8 cellular contexts compared by ENCODE assay signal in the genomic region with DNA sequence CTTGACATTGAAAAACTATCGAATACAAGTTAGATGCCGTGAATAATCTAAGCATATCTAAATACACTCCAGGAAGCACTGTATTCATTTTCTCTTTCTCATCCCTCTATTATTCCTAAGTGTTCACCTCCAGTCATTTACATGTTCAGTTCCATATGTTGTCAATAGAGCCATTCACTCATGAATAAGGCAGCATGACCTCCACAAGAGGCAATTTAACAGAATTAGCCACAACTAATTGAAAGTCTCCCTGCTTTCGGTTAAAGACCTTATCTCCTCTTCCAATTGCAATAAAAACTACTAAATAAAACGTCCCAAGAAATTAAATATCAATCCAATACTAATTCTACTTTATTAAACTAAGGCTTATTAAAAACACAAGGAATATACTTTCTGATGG. TPM values are rescaled to one million over a fixed set of nuclear protein-coding genes. Genes with fewer than 3 reads are reported as not detected.
A peak's percentile ranks its signal among the peaks of the same experiment; 100 is the strongest.
DNase-seq lines count a peak whose midpoint lies in the region; ATAC-seq and TF ChIP-seq lines count a peak whose summit lies in the region.
"Had no signal": no experiment of that assay in that cellular context is flagged by ENCODE, and none has a peak within 500 bp of the region (broad histone marks: within the 10 kb centered on the region; RNA-seq: fewer than 3 reads in every experiment).

No MANE protein-coding gene starts in this region.

- WGBS in HUES64 = 53% methylated on average over 4 of the region's 4 CpGs
- 13% methylated on average over 4 of the region's 4 CpGs for WGBS in suprapubic skin

- DNase-seq in ascending aorta (ENCODE audit: low spot score in 2 of 2) = no peak
- peak; percentile 45 for DNase-seq in kidney glomerular epithelial cell (lab: John Stamatoyannopoulos, UW)
- no peak for DNase-seq in suprapubic skin (ENCODE audit: low spot score in 2 of 2)
- no peak for DNase-seq in stimulated activated CD4-positive, alpha-beta T cell treated with anti-CD3 and anti-CD28 coated beads, Interleukin-12 subunit alpha, Interleukin-12 subunit beta, amount 100 ng/mL, for 4 hours
- DNase-seq in islet precursor cell = no peak

- no peak for TF ChIP-seq CTCF in ascending aorta (IDR thresholded peaks at IDR 0.05)
- no peak for TF ChIP-seq CTCF in suprapubic skin (IDR thresholded peaks at IDR 0.05)

- H3K27ac ChIP-seq in HUES64 (ENCODE audit: low read depth, low read length) (no peak overlapping the region), ascending aorta (peak overlapping the region; percentile 93 to 97), suprapubic skin (peak overlapping the region; percentile 93)

- peaks cover 15% of the 10 kb centered on the region for H3K27me3 ChIP-seq in HUES64 (ENCODE audit: insufficient read depth, low read length)
- H3K27me3 ChIP-seq in ascending aorta = no peaks in the 10 kb centered on the region
- H3K27me3 ChIP-seq in suprapubic skin = no peaks in the 10 kb centered on the region

- no peak for TF ChIP-seq EP300 in suprapubic skin (IDR thresholded peaks at IDR 0.05)

- H3K9ac ChIP-seq in HUES64 (ENCODE audit: low read depth, low read length) = peak overlapping the region; percentile 87; the same call in 1 of the 2 replicates

- ATAC-seq in GM19455 (IDR thresholded peaks at IDR 0.05; ENCODE audit: unreplicated experiment) = no peak
- ATAC-seq: K562 had no signal

- H3K4me3 ChIP-seq in HUES64 (ENCODE audit: low read length) (peak overlapping the region; percentile 77), ascending aorta (peak overlapping the region; percentile 77 to 91), suprapubic skin (peak overlapping the region; percentile 71)
- H3K4me3 ChIP-seq: K562 had no signal

- peaks cover 7% of the 10 kb centered on the region; the same call in 1 of the 2 replicates for H3K36me3 ChIP-seq in HUES64 (ENCODE audit: insufficient read depth, low read length)
- H3K36me3 ChIP-seq in ascending aorta = peaks cover 0 to 3% of the 10 kb centered on the region in 2 donors
- H3K36me3 ChIP-seq in suprapubic skin = no peaks in the 10 kb centered on the region

- TF ChIP-seq POLR2A in suprapubic skin (IDR thresholded peaks at IDR 0.05) = no peak

- H3K9me3 ChIP-seq in HUES64 (ENCODE audit: insufficient read depth, low read depth, low read length) = no peaks in the 10 kb centered on the region
- H3K9me3 ChIP-seq in ascending aorta = no peaks in the 10 kb centered on the region
- H3K9me3 ChIP-seq in suprapubic skin = no peaks in the 10 kb centered on the region

- H3K4me1 ChIP-seq in HUES64 (ENCODE audit: insufficient read depth, low read length) (peaks cover 48% of the 10 kb centered on the region), ascending aorta (peaks cover 2 to 19% of the 10 kb centered on the region in 2 donors), suprapubic skin (peaks cover 55% of the 10 kb centered on the region)

- intact Hi-C loops in ascending aorta (cut with DNase I) = loop anchor here (5.0 to 10.0 kb wide), 3 partner anchors 234 to 684 kb away; no protein-coding TSS in a partner anchor

RNA-seq across cellular contexts. Expression of a gene that starts 1.8 kb away (rescaled TPM):
- 14.7 TPM for polyA plus RNA-seq in HUES64 (2013, experiment 1 of 2)
- polyA plus RNA-seq in HUES64 (2013, experiment 2 of 2) = 18.3 TPM
- total RNA-seq in ascending aorta (12.3 TPM), suprapubic skin (100 to 1,000 TPM in 3 of 4 donors, 10 to 100 TPM in 1; 56.5 to 225 (median 110) TPM)
- total RNA-seq: K562 had no signal
